14 cellular contexts compared by ENCODE assay signal in genomic region chr9:104494808-104495207, GRCh38. TPM values are rescaled to one million over a fixed set of nuclear protein-coding genes. Genes with fewer than 3 reads are reported as not detected.
DNase-seq lines count a peak whose midpoint lies in the region; ATAC-seq, FAIRE-seq and TF ChIP-seq lines count a peak whose summit lies in the region.
"Had no signal": no experiment of that assay in that cellular context is flagged by ENCODE, and none has a peak within 500 bp of the region (broad histone marks: within the 10 kb centered on the region; RNA-seq: fewer than 3 reads in every experiment).

No MANE protein-coding gene starts in this region.

- CTCF ChIA-PET in PC-3 (lab: Charles Lee) (interaction anchor here (0.6 kb wide), 2 partner anchors 367 to 411 kb away, joined by 3 to 5 read pairs; no protein-coding TSS in a partner anchor), T-cell (lab: Charles Lee) (no interaction called here)

- H3K9me3 Mint-ChIP-seq in T-cell = peaks cover 0 to 6% (median 4%) of the 10 kb centered on the region in 3 donors
- H3K9me3 Mint-ChIP-seq: stimulated activated effector memory CD8-positive, alpha-beta T cell treated with anti-CD3 and anti-CD28 coated beads, Interleukin-12 subunit alpha, Interleukin-12 subunit beta, amount 100 ng/mL, for 72 hours had no signal

- H3K27me3 ChIP-seq in PC-3 (ENCODE audit: low read length) (no peaks in the 10 kb centered on the region), foreskin keratinocyte (no peaks in the 10 kb centered on the region)
- H3K27me3 ChIP-seq: Peyer's patch had no signal

- POLR2A ChIA-PET in PC-3 (lab: Charles Lee; ENCODE audit: unreplicated experiment) (interaction anchor here (0.7 kb wide), 1 partner anchor 420 kb away, joined by 3 read pairs; no protein-coding TSS in a partner anchor), T-cell (lab: Charles Lee) (no interaction called here)

- no peaks in the 10 kb centered on the region for H3K36me3 ChIP-seq in PC-3 (ENCODE audit: low read depth, low read length)
- H3K36me3 ChIP-seq: Peyer's patch had no signal

- TF ChIP-seq CTCF in C4-2B (conservative IDR thresholded peaks at IDR 0.05) = peak; percentile 48
- TF ChIP-seq CTCF in PC-3 (conservative IDR thresholded peaks at IDR 0.05; ENCODE audit: low read depth, low read length) = peak; percentile 44
- TF ChIP-seq CTCF in foreskin keratinocyte (conservative IDR thresholded peaks at IDR 0.05) = peak; percentile 49

- FAIRE-seq in HTR-8/SVneo (lab: Jason Lieb, UNC) = no peak
- FAIRE-seq: keratinocyte had no signal

- no peaks in the 10 kb centered on the region for H3K4me1 Mint-ChIP-seq in T-cell
- H3K4me1 Mint-ChIP-seq: stimulated activated effector memory CD8-positive, alpha-beta T cell treated with anti-CD3 and anti-CD28 coated beads, Interleukin-12 subunit alpha, Interleukin-12 subunit beta, amount 100 ng/mL, for 72 hours had no signal

- no peak overlapping the region for H3K27ac Mint-ChIP-seq in T-cell
- H3K27ac Mint-ChIP-seq: stimulated activated effector memory CD8-positive, alpha-beta T cell treated with anti-CD3 and anti-CD28 coated beads, Interleukin-12 subunit alpha, Interleukin-12 subunit beta, amount 100 ng/mL, for 72 hours had no signal

- H3K4me1 ChIP-seq in PC-3 (ENCODE audit: insufficient read depth, low read length) (no peaks in the 10 kb centered on the region), foreskin keratinocyte (no peaks in the 10 kb centered on the region)
- H3K4me1 ChIP-seq: Peyer's patch had no signal

- no peak overlapping the region for H2AFZ ChIP-seq in PC-3 (ENCODE audit: low read length)

- H3K27me3 Mint-ChIP-seq in T-cell = no peaks in the 10 kb centered on the region

- H3K4me3 Mint-ChIP-seq in T-cell = no peak overlapping the region
- H3K4me3 Mint-ChIP-seq: stimulated activated effector memory CD8-positive, alpha-beta T cell treated with anti-CD3 and anti-CD28 coated beads, Interleukin-12 subunit alpha, Interleukin-12 subunit beta, amount 100 ng/mL, for 72 hours had no signal

- no peaks in the 10 kb centered on the region for H3K36me3 Mint-ChIP-seq in T-cell
- H3K36me3 Mint-ChIP-seq: stimulated activated effector memory CD8-positive, alpha-beta T cell treated with anti-CD3 and anti-CD28 coated beads, Interleukin-12 subunit alpha, Interleukin-12 subunit beta, amount 100 ng/mL, for 72 hours had no signal

- no peaks in the 10 kb centered on the region for H4K20me1 ChIP-seq in PC-3 (ENCODE audit: low read length)

- no peak overlapping the region for H3K9ac ChIP-seq in PC-3 (ENCODE audit: low read length)

- BruUV-seq in PC-3 (replicated peaks; lab: Mats Ljungman, UMichigan) = no TSS peak

- peak; percentile 35 for DNase-seq in HTR-8/SVneo (ENCODE audit: insufficient read length, low spot score)
- peak; percentile 33 for DNase-seq in PC-3
- DNase-seq in foreskin keratinocyte = no peak
- DNase-seq in T1000 (lab: John Stamatoyannopoulos, UW) = no peak
- DNase-seq in stimulated activated CD4-positive, alpha-beta T cell treated with anti-CD3 and anti-CD28 coated beads, Interleukin-12 subunit alpha, Interleukin-12 subunit beta, amount 100 ng/mL, for 4 hours = no peak
- DNase-seq in T-cell = no peak
- DNase-seq: Calu3, Peyer's patch, right cardiac atrium had no signal

- ATAC-seq in PC-3 (no peak), foreskin keratinocyte (no peak), GM19455 (IDR thresholded peaks at IDR 0.05; ENCODE audit: unreplicated experiment) (no peak), T-cell (replicated peaks in 1 of 4) (no peak)
- ATAC-seq: right cardiac atrium; stimulated activated effector memory CD8-positive, alpha-beta T cell treated with anti-CD3 and anti-CD28 coated beads, Interleukin-12 subunit alpha, Interleukin-12 subunit beta, amount 100 ng/mL, for 72 hours had no signal

- H3F3A ChIP-seq in PC-3 (ENCODE audit: low read length, unreplicated experiment) = no peaks in the 10 kb centered on the region

- no peaks in the 10 kb centered on the region for H3K79me2 ChIP-seq in PC-3 (ENCODE audit: low read length)

- no peak overlapping the region for H3K4me3 ChIP-seq in PC-3 (ENCODE audit: low read length)
- H3K4me3 ChIP-seq: Peyer's patch had no signal

- H3K9me3 ChIP-seq in PC-3 (ENCODE audit: low read length) = no peaks in the 10 kb centered on the region
- H3K9me3 ChIP-seq: Peyer's patch had no signal

- no peaks in the 10 kb centered on the region for H3K9me2 ChIP-seq in PC-3 (replicated peaks; ENCODE audit: low read length)

- H3K4me2 ChIP-seq in PC-3 (ENCODE audit: low read length) = no peak overlapping the region

- intact Hi-C loops in PC-3 (cut with micrococcal nuclease) = loop anchor here (5.0 kb wide), 2 partner anchors 112 to 318 kb away; partner anchors contain the start of gene OR13C2

- H3K27ac ChIP-seq in C4-2B (no peak overlapping the region), PC-3 (ENCODE audit: low read length) (no peak overlapping the region), foreskin keratinocyte (no peak overlapping the region)
- H3K27ac ChIP-seq: Peyer's patch had no signal

RNA-seq across cellular contexts. Expression of gene OR13F1, which starts 9.3 kb away (rescaled TPM):
- total RNA-seq in PC-3 (2014; rRNA removed) (not detected in 2 replicates), foreskin keratinocyte (not detected in 2 replicates), T-cell (not detected)
- polyA plus RNA-seq in foreskin keratinocyte = not detected in 2 replicates
- total RNA-seq: Calu3, dermis microvascular lymphatic vessel endothelial cell, Peyer's patch, right cardiac atrium had no signal
- polyA plus RNA-seq: keratinocyte, right cardiac atrium had no signal

RNA-seq across cellular contexts. Expression of gene OR13C4, which starts 32.2 kb away (rescaled TPM):
- total RNA-seq in PC-3 (2014; rRNA removed) = not detected in 2 replicates
- not detected in 2 replicates for total RNA-seq in foreskin keratinocyte
- polyA plus RNA-seq in foreskin keratinocyte = not detected in 2 replicates
- not detected for total RNA-seq in T-cell
- total RNA-seq: Calu3, dermis microvascular lymphatic vessel endothelial cell, Peyer's patch, right cardiac atrium had no signal
- polyA plus RNA-seq: keratinocyte, right cardiac atrium had no signal

RNA-seq across cellular contexts. Expression of gene OR13C3, which starts 41.8 kb away (rescaled TPM):
- total RNA-seq in PC-3 (2014; rRNA removed) = not detected in 2 replicates
- not detected in 2 replicates for total RNA-seq in foreskin keratinocyte
- not detected in 2 replicates for polyA plus RNA-seq in foreskin keratinocyte
- total RNA-seq in T-cell = not detected
- total RNA-seq: Calu3, dermis microvascular lymphatic vessel endothelial cell, Peyer's patch, right cardiac atrium had no signal
- polyA plus RNA-seq: keratinocyte, right cardiac atrium had no signal

Comparison
In these comparisons a context has a peak if more than half of its experiments do, and no peak if none do; other contexts are left out.
1. DNase-seq: peak in HTR-8/SVneo (single experiment) and PC-3 (single experiment); none in foreskin keratinocyte (0 of 2), T1000 (single experiment), stimulated activated CD4-positive, alpha-beta T cell treated with anti-CD3 and anti-CD28 coated beads, Interleukin-12 subunit alpha, Interleukin-12 subunit beta, amount 100 ng/mL, for 4 hours (single experiment) and T-cell (0 of 34).
2. Peak in every context shown above with its lines, with median percentiles within 50 percentile points of each other: CTCF ChIP-seq.